9 cellular contexts compared by ENCODE assay signal in the genomic region with DNA sequence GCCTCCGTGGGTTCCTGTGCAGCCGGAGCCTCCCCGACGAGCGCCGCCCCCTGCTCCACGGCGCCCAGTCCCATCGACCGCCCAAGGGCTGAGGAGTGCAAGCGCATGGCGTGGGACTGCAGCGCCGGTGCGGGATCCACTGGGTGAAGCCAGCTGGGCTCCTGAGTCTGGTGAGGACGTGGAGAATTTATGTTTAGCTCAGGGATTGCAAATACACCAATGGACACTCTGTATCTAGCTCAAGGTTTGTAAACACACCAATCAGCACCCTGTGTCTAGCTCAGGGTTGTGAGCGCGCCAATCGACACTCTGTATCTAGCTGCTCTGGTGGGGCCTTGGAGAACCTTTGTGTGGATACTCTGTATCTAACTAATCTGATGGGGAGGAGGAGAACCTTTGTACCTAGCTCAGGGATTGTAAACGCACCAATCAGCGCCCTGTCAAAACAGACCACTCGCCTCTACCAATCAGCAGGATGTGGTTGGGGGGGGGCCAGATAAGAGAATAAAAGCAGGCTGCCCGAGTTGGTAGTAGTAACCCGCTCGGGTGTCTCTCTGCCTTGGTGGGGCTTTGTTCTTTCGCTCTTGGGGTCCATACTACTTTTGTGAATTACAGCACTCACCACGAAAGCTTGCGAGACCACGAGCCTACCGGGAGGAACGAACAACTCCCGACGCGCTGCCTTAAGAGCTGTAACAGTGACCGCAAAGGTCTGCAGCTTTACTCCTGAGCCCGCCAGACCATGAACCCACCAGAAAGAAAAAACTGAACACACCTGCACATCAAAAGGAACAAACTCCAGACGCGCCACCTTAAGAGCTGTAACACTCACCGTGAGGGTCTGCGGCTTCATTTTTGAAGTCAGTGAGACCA. TPM values are rescaled to one million over a fixed set of nuclear protein-coding genes. Genes with fewer than 3 reads are reported as not detected.
DNase-seq lines count a peak whose midpoint lies in the region; TF ChIP-seq lines count a peak whose summit lies in the region.
"Not testable (repeated sequence)": the region's sequence is repeated elsewhere in the genome, so short reads cannot be mapped to it uniquely, and the experiment has no call there.
"Had no signal": no experiment of that assay in that cellular context is flagged by ENCODE, and none has a peak within 500 bp of the region (broad histone marks: within the 10 kb centered on the region; RNA-seq: fewer than 3 reads in every experiment).

No MANE protein-coding gene starts in this region.

- intact Hi-C loops in breast epithelium (cut with DNase I; ENCODE audit: low total_unique reads): not testable (repeated sequence)

- H3K27me3 ChIP-seq in breast epithelium, right atrium auricular region: not testable (repeated sequence)

- not testable (repeated sequence) for TF ChIP-seq POLR2A in breast epithelium (IDR thresholded peaks at IDR 0.05)

- not testable (repeated sequence) for H3K36me3 Mint-ChIP-seq in IgD-negative memory B cell

- H3K27ac ChIP-seq in breast epithelium, right atrium auricular region: not testable (repeated sequence)

- TF ChIP-seq CTCF in breast epithelium (IDR thresholded peaks at IDR 0.05); right atrium auricular region (IDR thresholded peaks at IDR 0.05): not testable (repeated sequence)

- H3K4me1 Mint-ChIP-seq in IgD-negative memory B cell: peaks cover 9 to 12% (median 10%) of the 10 kb centered on the region in 3 donors

- peak; percentile 32 for DNase-seq in activated CD4-positive, alpha-beta T cell treated with anti-CD3 and anti-CD28 coated beads for 1 hour
- peak; percentile 30 for DNase-seq in activated T-helper 1 cell treated with Interleukin-2 at 50 U/mL for 16 hours (ENCODE audit: low read depth)
- not testable (repeated sequence) for DNase-seq in breast epithelium (ENCODE audit: low spot score in 2 of 2); right atrium auricular region (ENCODE audit: low spot score)
- DNase-seq in retina: peak; percentile 50
- DNase-seq in stimulated activated CD8-positive, alpha-beta memory T cell treated with anti-CD3 and anti-CD28 coated beads, Interleukin-4, amount 100 ng/mL, for 24 hours (ENCODE audit: low read depth): peak; percentile 39

- not testable (repeated sequence) for H3K36me3 ChIP-seq in breast epithelium, right atrium auricular region

- H3K4me3 ChIP-seq in breast epithelium (peak overlapping the region; percentile 25 to 55 (median 31)), right atrium auricular region (peak overlapping the region; percentile 25 to 41)

- peaks cover 19% of the 10 kb centered on the region for H3K27me3 Mint-ChIP-seq in IgD-negative memory B cell

- not testable (repeated sequence) for H3K9me3 Mint-ChIP-seq in IgD-negative memory B cell

- H3K4me1 ChIP-seq in breast epithelium, right atrium auricular region: not testable (repeated sequence)

- H3K4me3 Mint-ChIP-seq in IgD-negative memory B cell: peak overlapping the region; percentile 61 to 88 (median 82)

- peak overlapping the region; percentile 22 to 91 (median 90) for H3K27ac Mint-ChIP-seq in IgD-negative memory B cell

- H3K9me3 ChIP-seq in breast epithelium, right atrium auricular region: not testable (repeated sequence)

RNA-seq across cellular contexts. Expression of a gene that starts 25.3 kb away (rescaled TPM):
- not detected for polyA plus RNA-seq in IgD-negative memory B cell
- total RNA-seq in breast epithelium: not detected
- total RNA-seq in right atrium auricular region: not detected
- total RNA-seq: cerebellum, foreskin keratinocyte had no signal
- polyA plus RNA-seq: foreskin keratinocyte had no signal

RNA-seq across cellular contexts. Expression of a gene that starts 55.2 kb away (rescaled TPM):
- not detected for polyA plus RNA-seq in IgD-negative memory B cell
- total RNA-seq in breast epithelium (under 1 TPM in 1 of 3 donors, not detected in 2; 0.33 TPM), right atrium auricular region (not detected)
- total RNA-seq: cerebellum, foreskin keratinocyte had no signal
- polyA plus RNA-seq: foreskin keratinocyte had no signal
